Comparison of ENCODE assay signal across 18 cellular contexts in genomic region chr2:58974426-58974825, GRCh38.
DNase-seq lines count a peak whose midpoint lies in the region; ATAC-seq, FAIRE-seq and TF ChIP-seq lines count a peak whose summit lies in the region.
"Had no signal": no experiment of that assay in that cellular context is flagged by ENCODE, and none has a peak within 500 bp of the region (broad histone marks: within the 10 kb centered on the region; RNA-seq: fewer than 3 reads in every experiment).

No MANE protein-coding gene starts in this region.

- H3K27me3 Mint-ChIP-seq in GM23338 (ENCODE audit: insufficient read depth, low read depth, poor library complexity) = no peaks in the 10 kb centered on the region

- H3K4me1 ChIP-seq in GM23338 (ENCODE audit: insufficient read depth) (peaks cover 66% of the 10 kb centered on the region), IMR-90 (ENCODE audit: control insufficient read depth, insufficient read depth, low read length) (no peaks in the 10 kb centered on the region), H1 (replicated peaks in 1 of 4; ENCODE audit: control insufficient read depth in 3 of 4, insufficient read depth in 4 of 4, low read length in 3 of 4) (peaks cover 0 to 33% (median 26%) of the 10 kb centered on the region in 4 experiments; a peak in 5 of 7 replicates), smooth muscle cell (ENCODE audit: low read depth) (peaks cover 12% of the 10 kb centered on the region), mesenchymal stem cell (ENCODE audit: control insufficient read depth, insufficient read depth, low read depth, low read length) (peaks cover 1% of the 10 kb centered on the region)
- H3K4me1 ChIP-seq: BLaER1 treated with 17β-estradiol and CSF1 and Interleukin-3, amounts not matched to agents 10 nM and 100 nM had no signal

- peak overlapping the region; percentile 92 for H3K27ac Mint-ChIP-seq in GM23338
- H3K27ac Mint-ChIP-seq: B cell; CD8-positive, alpha-beta T cell had no signal

- H4K20me1 ChIP-seq in GM23338 (replicated peaks; ENCODE audit: insufficient read depth) (no peaks in the 10 kb centered on the region), IMR-90 (ENCODE audit: insufficient read depth, low read length) (no peaks in the 10 kb centered on the region), H1 (replicated peaks in 1 of 2; ENCODE audit: control insufficient read depth in 1 of 2, insufficient read depth in 2 of 2, low read length in 2 of 2) (no peaks in the 10 kb centered on the region), smooth muscle cell (ENCODE audit: low read depth) (no peaks in the 10 kb centered on the region)
- H4K20me1 ChIP-seq: BLaER1 treated with 17β-estradiol and CSF1 and Interleukin-3, amounts not matched to agents 10 nM and 100 nM had no signal

- H2BK15ac ChIP-seq in IMR-90 (ENCODE audit: low read depth, low read length) (no peak overlapping the region), H1 (ENCODE audit: low read length) (no peak overlapping the region), mesenchymal stem cell (ENCODE audit: low read depth, poor library complexity, severe bottlenecking) (no peak overlapping the region)

- CTCF ChIA-PET in IMR-90 (lab: Yijun Ruan, JAX) (interaction anchor here (1.0 kb wide), 1 partner anchor 9 kb away, joined by 4 read pairs; no protein-coding TSS in a partner anchor), H1 (lab: Charles Lee; ENCODE audit: partially characterized antibody) (interaction anchor here (1.0 to 1.4 kb wide), 4 partner anchors 9 to 102 kb away, joined by 3 to 4 read pairs (median 3); no protein-coding TSS in a partner anchor)

- H3K9me2 ChIP-seq in GM23338 (ENCODE audit: insufficient read depth) = no peaks in the 10 kb centered on the region

- POLR2A ChIA-PET in IMR-90 (lab: Charles Lee; ENCODE audit: unreplicated experiment) (no interaction called here), H1 (lab: Charles Lee; ENCODE audit: partially characterized antibody) (interaction anchor here (1.0 kb wide), 1 partner anchor 17 kb away, joined by 3 read pairs; no protein-coding TSS in a partner anchor)

- in situ Hi-C loops in IMR-90 (cut with MboI; ENCODE audit: low sequenced_read_pairs) (no loop called here), GM13977 (cut with MboI; ENCODE audit: low pct_unique_long_range_greater_than_20kb, low sequenced_read_pairs, unreplicated experiment) (no loop called here)

- H3F3A ChIP-seq in GM23338 (replicated peaks; ENCODE audit: low read depth) = no peaks in the 10 kb centered on the region
- H3F3A ChIP-seq in smooth muscle cell (ENCODE audit: low read depth) = no peaks in the 10 kb centered on the region

- no peaks in the 10 kb centered on the region for H3K36me3 Mint-ChIP-seq in GM23338 (ENCODE audit: low read depth)
- H3K36me3 Mint-ChIP-seq: CD8-positive, alpha-beta T cell had no signal

- H3K27me3 ChIP-seq in GM23338 (ENCODE audit: insufficient read depth) = no peaks in the 10 kb centered on the region
- H3K27me3 ChIP-seq in IMR-90 (ENCODE audit: control insufficient read depth, insufficient read depth, low read length) = 0 out of 2 replicates have a peak, but pooled peaks cover 2% of the 10 kb centered on the region
- no peaks in the 10 kb centered on the region for H3K27me3 ChIP-seq in H1 (replicated peaks in 1 of 4; ENCODE audit: control insufficient read depth in 3 of 4, extremely low read depth in 1 of 4, insufficient read depth in 3 of 4, low read length in 3 of 4)
- H3K27me3 ChIP-seq in smooth muscle cell (ENCODE audit: low read depth) = no peaks in the 10 kb centered on the region
- H3K27me3 ChIP-seq in mesenchymal stem cell (ENCODE audit: control insufficient read depth in 1 of 2, insufficient read depth in 1 of 2, low read length in 2 of 2) = no peaks in the 10 kb centered on the region
- H3K27me3 ChIP-seq: BLaER1 treated with 17β-estradiol and CSF1 and Interleukin-3, amounts not matched to agents 10 nM and 100 nM had no signal

- TF ChIP-seq RAD21 in IMR-90 (IDR thresholded peaks at IDR 0.05; ENCODE audit: low read length) = no peak
- no peak for TF ChIP-seq RAD21 in H1 (IDR thresholded peaks at IDR 0.05 in 1 of 2, conservative IDR thresholded peaks at IDR 0.05 in 1 of 2; ENCODE audit: low read depth in 2 of 2, low read length in 2 of 2)

- ATAC-seq in GM23338 (no peak), IMR-90 (ENCODE audit: low read depth) (no peak)
- ATAC-seq: CD8-positive, alpha-beta T cell; GM12878 had no signal

- H3K36me3 ChIP-seq in GM23338 (ENCODE audit: insufficient read depth) (no peaks in the 10 kb centered on the region), IMR-90 (ENCODE audit: control insufficient read depth, insufficient read depth, low read length) (no peaks in the 10 kb centered on the region), H1 (ENCODE audit: control insufficient read depth in 2 of 4, insufficient read depth in 4 of 4, low read length in 3 of 4) (no peaks in the 10 kb centered on the region), smooth muscle cell (ENCODE audit: low read depth) (no peaks in the 10 kb centered on the region), mesenchymal stem cell (ENCODE audit: control insufficient read depth in 1 of 2, insufficient read depth in 2 of 2, low read depth in 1 of 2, low read length in 2 of 2) (no peaks in the 10 kb centered on the region)
- H3K36me3 ChIP-seq: BLaER1 treated with 17β-estradiol and CSF1 and Interleukin-3, amounts not matched to agents 10 nM and 100 nM had no signal

- H3K4me3 ChIP-seq in GM23338 (peak overlapping the region; percentile 24), IMR-90 (ENCODE audit: insufficient read depth, low read depth, low read length) (no peak overlapping the region), H1 (ENCODE audit: extremely low read depth in 1 of 4, insufficient read depth in 2 of 4, low read depth in 3 of 4, low read length in 4 of 4) (peak overlapping the region in 1 of 4 experiments; percentile 25; a peak in 1 of 8 replicates), smooth muscle cell (no peak overlapping the region), mesenchymal stem cell (ENCODE audit: insufficient read depth in 1 of 2, low read depth in 1 of 2, low read length in 2 of 2) (no peak overlapping the region)
- H3K4me3 ChIP-seq: BLaER1 treated with 17β-estradiol and CSF1 and Interleukin-3, amounts not matched to agents 10 nM and 100 nM; GM12878; GM23248 had no signal

- H3K9me3 ChIP-seq in IMR-90 (ENCODE audit: control insufficient read depth, insufficient read depth, low read length) = no peaks in the 10 kb centered on the region
- H3K9me3 ChIP-seq in H1 (ENCODE audit: insufficient read depth in 2 of 2, low read depth in 1 of 2, low read length in 1 of 2) = no peaks in the 10 kb centered on the region
- H3K9me3 ChIP-seq in smooth muscle cell (replicated peaks; ENCODE audit: low read depth) = no peaks in the 10 kb centered on the region
- H3K9me3 ChIP-seq in mesenchymal stem cell (ENCODE audit: control insufficient read depth, low read length) = no peaks in the 10 kb centered on the region
- H3K9me3 ChIP-seq: BLaER1 treated with 17β-estradiol and CSF1 and Interleukin-3, amounts not matched to agents 10 nM and 100 nM had no signal

- TF ChIP-seq CTCF in GM23338 (conservative IDR thresholded peaks at IDR 0.05; ENCODE audit: low read depth in 2 of 2) (no peak), IMR-90 (conservative IDR thresholded peaks at IDR 0.05; ENCODE audit: low read depth, low read length) (no peak), H1 (IDR thresholded peaks at IDR 0.05; ENCODE audit: control extremely low read depth in 1 of 3, insufficient read depth in 1 of 3, low read depth in 1 of 3, low read length in 3 of 3) (no peak), smooth muscle cell (IDR thresholded peaks at IDR 0.05; ENCODE audit: borderline replicate concordance, insufficient read depth, poor library complexity, severe bottlenecking) (no peak), GM13977 (IDR thresholded peaks at IDR 0.05; ENCODE audit: extremely low read depth, insufficient read depth, missing control alignments) (no peak)

- no peak overlapping the region for H3K9ac ChIP-seq in IMR-90 (ENCODE audit: low read depth, low read length)
- H3K9ac ChIP-seq in H1 (replicated peaks in 1 of 4; ENCODE audit: extremely low read depth in 1 of 4, low read depth in 3 of 4, low read length in 3 of 4) = no peak overlapping the region
- H3K9ac ChIP-seq in smooth muscle cell (ENCODE audit: low read depth) = no peak overlapping the region
- no peak overlapping the region for H3K9ac ChIP-seq in mesenchymal stem cell (ENCODE audit: low read length)
- H3K9ac ChIP-seq: BLaER1 treated with 17β-estradiol and CSF1 and Interleukin-3, amounts not matched to agents 10 nM and 100 nM; GM23248 had no signal

- H3K4me2 ChIP-seq in GM23338 (peak overlapping the region; percentile 45), IMR-90 (ENCODE audit: low read depth, low read length) (no peak overlapping the region), H1 (ENCODE audit: insufficient read depth in 1 of 2, low read depth in 2 of 2, low read length in 2 of 2) (peak overlapping the region in 1 of 2 experiments; percentile 60; a peak in 1 of 4 replicates), smooth muscle cell (peak overlapping the region; percentile 65), mesenchymal stem cell (ENCODE audit: low read length, poor library complexity, severe bottlenecking) (no peak overlapping the region)
- H3K4me2 ChIP-seq: BLaER1 treated with 17β-estradiol and CSF1 and Interleukin-3, amounts not matched to agents 10 nM and 100 nM had no signal

- H3K79me1 ChIP-seq in IMR-90 (ENCODE audit: low read depth in 1 of 2, low read length in 2 of 2) = no peaks in the 10 kb centered on the region
- no peaks in the 10 kb centered on the region for H3K79me1 ChIP-seq in H1 (ENCODE audit: low read depth, low read length)
- H3K79me1 ChIP-seq in mesenchymal stem cell (replicated peaks; ENCODE audit: low read length, poor library complexity, severe bottlenecking) = no peaks in the 10 kb centered on the region

- TF ChIP-seq EP300 in H1 (IDR thresholded peaks at IDR 0.05; ENCODE audit: borderline replicate concordance in 1 of 2, low read depth in 2 of 2, low read length in 2 of 2) = no peak

- no peak overlapping the region; the same call in 1 of the 2 replicates for H2BK12ac ChIP-seq in H1 (ENCODE audit: low read depth, low read length)
- H2BK12ac ChIP-seq in mesenchymal stem cell (ENCODE audit: low read length in 2 of 2) = no peak overlapping the region

- BruUV-seq in IMR-90 (replicated peaks; lab: Mats Ljungman, UMichigan) = no TSS peak

- H2BK120ac ChIP-seq in IMR-90 (ENCODE audit: low read depth, low read length) = no peak overlapping the region
- no peak overlapping the region for H2BK120ac ChIP-seq in H1 (replicated peaks; ENCODE audit: low read depth, low read length)
- no peak overlapping the region for H2BK120ac ChIP-seq in mesenchymal stem cell (ENCODE audit: low read depth, low read length)

- no peaks in the 10 kb centered on the region for H3K9me3 Mint-ChIP-seq in GM23338
- H3K9me3 Mint-ChIP-seq: CD8-positive, alpha-beta T cell had no signal

- H3K27ac ChIP-seq in GM23338 (ENCODE audit: low read depth) = peak overlapping the region; percentile 75; the same call in 1 of the 2 replicates
- H3K27ac ChIP-seq in IMR-90 (ENCODE audit: insufficient read depth, low read length) = no peak overlapping the region
- no peak overlapping the region for H3K27ac ChIP-seq in H1 (ENCODE audit: low read depth, low read length)
- no peak overlapping the region for H3K27ac ChIP-seq in smooth muscle cell (ENCODE audit: low read depth)
- no peak overlapping the region for H3K27ac ChIP-seq in mesenchymal stem cell (ENCODE audit: low read length, poor library complexity, severe bottlenecking)
- H3K27ac ChIP-seq: BLaER1 treated with 17β-estradiol and CSF1 and Interleukin-3, amounts not matched to agents 10 nM and 100 nM; GM23248 had no signal

- no peak overlapping the region for H2BK20ac ChIP-seq in IMR-90 (ENCODE audit: low read depth, low read length)
- no peak overlapping the region for H2BK20ac ChIP-seq in H1 (ENCODE audit: low read length)

- H4K5ac ChIP-seq in IMR-90 (ENCODE audit: low read depth, low read length) (no peak overlapping the region), H1 (ENCODE audit: insufficient read length, low read depth, low read length) (peak overlapping the region; percentile 10)

- H3K56ac ChIP-seq in IMR-90 (ENCODE audit: extremely low read depth, insufficient read depth, low read length) = no peak overlapping the region
- H3K56ac ChIP-seq in H1 (replicated peaks; ENCODE audit: insufficient read length, low read depth, low read length) = no peak overlapping the region

- no peaks in the 10 kb centered on the region; the same call in 1 of the 2 replicates for H3K23me2 ChIP-seq in H1 (ENCODE audit: low read depth, low read length)

- no peak overlapping the region for H2BK5ac ChIP-seq in IMR-90 (ENCODE audit: low read depth, low read length, poor library complexity, severe bottlenecking)
- H2BK5ac ChIP-seq in H1 (ENCODE audit: low read depth, low read length) = no peak overlapping the region
- H2BK5ac ChIP-seq in mesenchymal stem cell (ENCODE audit: low read depth, low read length, poor library complexity, severe bottlenecking) = no peak overlapping the region

- no peak overlapping the region for H3K14ac ChIP-seq in IMR-90 (replicated peaks; ENCODE audit: low read depth, low read length)
- no peak overlapping the region for H3K14ac ChIP-seq in H1 (ENCODE audit: insufficient read length)
- no peak overlapping the region for H3K14ac ChIP-seq in mesenchymal stem cell (ENCODE audit: low read length in 2 of 2)

- H2AK5ac ChIP-seq in IMR-90 (ENCODE audit: low read depth, low read length) (no peak overlapping the region), H1 (ENCODE audit: low read depth, low read length) (no peak overlapping the region), mesenchymal stem cell (ENCODE audit: low read length, severe bottlenecking) (no peak overlapping the region)

- no peak for FAIRE-seq in H1 (lab: Jason Lieb, UNC)
- FAIRE-seq: GM12878, GM19239 had no signal

- no peak overlapping the region for H3K4ac ChIP-seq in IMR-90 (ENCODE audit: low read depth, low read length)
- H3K4ac ChIP-seq in H1 (replicated peaks; ENCODE audit: insufficient read length, low read depth, low read length) = no peak overlapping the region
- H3K4ac ChIP-seq in mesenchymal stem cell (ENCODE audit: low read depth in 1 of 2, low read length in 2 of 2) = no peak overlapping the region

- no peaks in the 10 kb centered on the region for H3K79me2 ChIP-seq in GM23338 (replicated peaks; ENCODE audit: insufficient read depth)
- H3K79me2 ChIP-seq in H1 (ENCODE audit: control insufficient read depth in 1 of 2, insufficient read depth in 2 of 2, low read length in 2 of 2) = no peaks in the 10 kb centered on the region
- H3K79me2 ChIP-seq in smooth muscle cell (ENCODE audit: low read depth) = no peaks in the 10 kb centered on the region

- dilution Hi-C loops in IMR-90 (cut with HindIII; ENCODE audit: low sequenced_read_pairs, unreplicated experiment) = no loop called here

- H4K8ac ChIP-seq in IMR-90 (ENCODE audit: low read depth in 2 of 2, low read length in 2 of 2) (no peak overlapping the region), H1 (ENCODE audit: extremely low read depth, insufficient read depth, low read length) (no peak overlapping the region), mesenchymal stem cell (ENCODE audit: low read length) (no peak overlapping the region)

- intact Hi-C loops in IMR-90 (cut with micrococcal nuclease) = no loop called here

- no peak overlapping the region for H2AFZ ChIP-seq in GM23338
- H2AFZ ChIP-seq in IMR-90 (replicated peaks; ENCODE audit: low read length, poor library complexity) = no peak overlapping the region
- no peak overlapping the region for H2AFZ ChIP-seq in H1 (ENCODE audit: low read length)
- no peak overlapping the region for H2AFZ ChIP-seq in smooth muscle cell (ENCODE audit: low read depth)
- no peak overlapping the region for H2AFZ ChIP-seq in mesenchymal stem cell (ENCODE audit: low read depth, low read length)
- H2AFZ ChIP-seq: GM23248 had no signal

- H3K4me3 Mint-ChIP-seq in GM23338 = peak overlapping the region; percentile 38; the same call in 2 of the 3 replicates
- H3K4me3 Mint-ChIP-seq: B cell; CD8-positive, alpha-beta T cell had no signal

- H3K18ac ChIP-seq in IMR-90 (ENCODE audit: low read depth, low read length) (no peak overlapping the region), H1 (ENCODE audit: extremely low read depth, low read length) (no peak overlapping the region), mesenchymal stem cell (ENCODE audit: low read depth in 1 of 2, low read length in 2 of 2) (no peak overlapping the region)

- no peaks in the 10 kb centered on the region for H3K9me1 ChIP-seq in IMR-90 (ENCODE audit: insufficient read depth, low read length)

- peaks cover 82% of the 10 kb centered on the region for H3K4me1 Mint-ChIP-seq in GM23338
- H3K4me1 Mint-ChIP-seq: B cell had no signal

- H4K91ac ChIP-seq in IMR-90 (ENCODE audit: insufficient read depth, low read depth, low read length) (no peak overlapping the region), H1 (replicated peaks; ENCODE audit: insufficient read length, low read length) (no peak overlapping the region), mesenchymal stem cell (ENCODE audit: low read length) (no peak overlapping the region)

- no peak overlapping the region for H3K23ac ChIP-seq in IMR-90 (ENCODE audit: low read depth, low read length)
- H3K23ac ChIP-seq in H1 (ENCODE audit: insufficient read length) = no peak overlapping the region
- H3K23ac ChIP-seq in mesenchymal stem cell (ENCODE audit: low read length in 2 of 2) = no peak overlapping the region

- no peak overlapping the region for H2AK9ac ChIP-seq in IMR-90 (replicated peaks; ENCODE audit: low read depth, low read length, poor library complexity)

- no peak for DNase-seq in GM23338 (ENCODE audit: low spot score)
- DNase-seq in IMR-90 = no peak
- no peak for DNase-seq in H1 (ENCODE audit: low read depth in 1 of 2, low spot score in 2 of 2)
- no peak for DNase-seq in smooth muscle cell (lab: John Stamatoyannopoulos, UW; ENCODE audit: unreplicated experiment)
- DNase-seq in mesenchymal stem cell = no peak
- no peak for DNase-seq in GM13977 (ENCODE audit: low spot score)
- DNase-seq in stimulated activated CD4-positive, alpha-beta T cell treated with anti-CD3 and anti-CD28 coated beads, Interleukin-1b, Interleukin-23, amount 100 ng/mL, for 48 hours = no peak
- DNase-seq: CD8-positive, alpha-beta T cell; COR-L47; DMS 273 treated with DMSO at 0.1 percent for 48 hours; DMS53; DND-41; EL; GM23248 had no signal

- TF ChIP-seq POLR2A in IMR-90 (IDR thresholded peaks at IDR 0.05; ENCODE audit: low read depth, low read length) (no peak), H1 (IDR thresholded peaks at IDR 0.05; ENCODE audit: control extremely low read depth in 1 of 2, low read depth in 2 of 2, low read length in 2 of 2) (no peak)

- 86% methylated on average over 1 of the region's 2 CpGs; no CpG with 5 or more reads in 1 of the 2 experiments for WGBS in IMR-90 (ENCODE audit: extremely low coverage in 2 of 2, insufficient read length in 1 of 2), 2 experiments
- WGBS in H1 (ENCODE audit: extremely low coverage in 1 of 2, insufficient coverage in 1 of 2, insufficient read length in 1 of 2, insufficient replicate concordance in 2 of 2, low coverage in 1 of 2, low lambda C conversion rate in 2 of 2, missing lambda C conversion rate in 1 of 2), 2 experiments = 83% methylated on average over 2 of the region's 2 CpGs; no CpG with 5 or more reads in 1 of the 2 experiments
- WGBS in smooth muscle cell (ENCODE audit: low lambda C conversion rate) = 73% methylated on average over 2 of the region's 2 CpGs
- 100% methylated on average over 2 of the region's 2 CpGs for WGBS in mesenchymal stem cell

Comparison
In these comparisons a context has a peak if more than half of its experiments do, and no peak if none do; other contexts are left out.
1. H3K4me2 ChIP-seq: peak in GM23338 (single experiment) and smooth muscle cell (single experiment); none in IMR-90 (single experiment) and mesenchymal stem cell (single experiment).